In the genomic region with DNA sequence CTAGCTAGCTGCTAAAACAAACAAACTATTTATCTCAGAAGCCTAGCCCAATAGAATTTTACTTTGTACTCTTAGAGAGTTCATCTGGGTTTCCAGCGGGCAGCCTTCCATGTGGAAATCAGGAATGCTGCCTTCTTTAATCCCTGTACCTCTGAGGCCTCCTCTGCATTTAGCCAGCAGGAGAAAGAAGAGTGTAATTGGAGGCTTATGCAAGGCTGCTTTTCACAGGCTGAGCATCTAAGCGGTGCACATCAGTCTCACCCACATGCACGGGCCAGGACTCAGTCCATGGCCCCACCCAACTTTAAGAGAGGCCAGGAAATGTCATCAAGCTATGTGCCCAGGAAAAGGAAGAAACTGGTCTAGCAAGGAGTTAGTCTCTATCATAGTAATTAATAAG, we compare ENCODE assay signal across 2 cellular contexts.
TF ChIP-seq lines count a peak whose summit lies in the region.

No MANE protein-coding gene starts in this region.

TF ChIP-seq in WTC11, 78 proteins besides CTCF, POLR2A, EP300 and RAD21:
- TF ChIP-seq TCF7 (CRISPR knock-in tag; IDR thresholded peaks at IDR 0.05; ENCODE audit: low read depth): no peak
TF ChIP-seq in WTC11: peak in this region for 0.

TF ChIP-seq in SK-N-SH, 30 proteins besides CTCF, POLR2A, EP300 and RAD21:
- TF ChIP-seq MXI1 (IDR thresholded peaks at IDR 0.05; ENCODE audit: low read depth, low read length) (no peak), NFIC (IDR thresholded peaks at IDR 0.05; ENCODE audit: borderline replicate concordance) (no peak), RFX5 (IDR thresholded peaks at IDR 0.05; ENCODE audit: low read length) (no peak), FOXJ3 (CRISPR knock-in tag; IDR thresholded peaks at IDR 0.05) (no peak), RCOR1 (IDR thresholded peaks at IDR 0.05; ENCODE audit: low read length) (no peak), FOXM1 (IDR thresholded peaks at IDR 0.05; ENCODE audit: low read depth) (no peak), GATA2 (CRISPR knock-in tag; IDR thresholded peaks at IDR 0.05) (no peak), MEF2A (IDR thresholded peaks at IDR 0.05; ENCODE audit: borderline replicate concordance, low read depth) (no peak), TEAD4 (IDR thresholded peaks at IDR 0.05; ENCODE audit: borderline replicate concordance, insufficient read depth) (no peak), RXRA (IDR thresholded peaks at IDR 0.05; ENCODE audit: borderline replicate concordance, low read depth) (no peak), NRF1 (IDR thresholded peaks at IDR 0.05; ENCODE audit: low read depth, low read length) (no peak), GABPA (IDR thresholded peaks at IDR 0.05; ENCODE audit: low read depth) (no peak)
- TF ChIP-seq, protein P1, sequence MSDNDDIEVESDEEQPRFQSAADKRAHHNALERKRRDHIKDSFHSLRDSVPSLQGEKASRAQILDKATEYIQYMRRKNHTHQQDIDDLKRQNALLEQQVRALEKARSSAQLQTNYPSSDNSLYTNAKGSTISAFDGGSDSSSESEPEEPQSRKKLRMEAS (IDR thresholded peaks at IDR 0.05; ENCODE audit: low read depth): no peak
- TF ChIP-seq, protein P2, sequence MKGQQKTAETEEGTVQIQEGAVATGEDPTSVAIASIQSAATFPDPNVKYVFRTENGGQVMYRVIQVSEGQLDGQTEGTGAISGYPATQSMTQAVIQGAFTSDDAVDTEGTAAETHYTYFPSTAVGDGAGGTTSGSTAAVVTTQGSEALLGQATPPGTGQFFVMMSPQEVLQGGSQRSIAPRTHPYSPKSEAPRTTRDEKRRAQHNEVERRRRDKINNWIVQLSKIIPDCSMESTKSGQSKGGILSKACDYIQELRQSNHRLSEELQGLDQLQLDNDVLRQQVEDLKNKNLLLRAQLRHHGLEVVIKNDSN (IDR thresholded peaks at IDR 0.05; ENCODE audit: borderline replicate concordance, low read depth): no peak
